9 cellular contexts compared by ENCODE assay signal in genomic region chr12:12467701-12468218, GRCh38.
DNase-seq lines count a peak whose midpoint lies in the region; ATAC-seq and TF ChIP-seq lines count a peak whose summit lies in the region.
"Had no signal": no experiment of that assay in that cellular context is flagged by ENCODE, and none has a peak within 500 bp of the region (broad histone marks: within the 10 kb centered on the region; RNA-seq: fewer than 3 reads in every experiment).

No MANE protein-coding gene starts in this region.

- H3K4me3 ChIP-seq in transverse colon = no peak overlapping the region
- H3K4me3 ChIP-seq: left ventricle myocardium inferior had no signal

- intact Hi-C loops in transverse colon (cut with DNase I; ENCODE audit: low total_unique reads) = no loop called here

- peak; percentile 21 to 62 for ATAC-seq in activated naive CD4-positive, alpha-beta T cell treated with anti-CD3 and anti-CD28 coated beads, Interleukin-2, amount 50 U/mL, for 72 hours
- no peak for ATAC-seq in HG03045 (IDR thresholded peaks at IDR 0.05; ENCODE audit: unreplicated experiment)

- in situ Hi-C loops in transverse colon (cut with MboI; ENCODE audit: low pct_ligation_motif_present in 1 of 4, low pct_unique_long_range_greater_than_20kb in 1 of 4, low sequenced_read_pairs in 3 of 4) = no loop called here

- peaks cover 0 to 5% of the 10 kb centered on the region in 2 donors for H3K9me3 Mint-ChIP-seq in activated naive CD4-positive, alpha-beta T cell treated with anti-CD3 and anti-CD28 coated beads, Interleukin-2, amount 50 U/mL, for 72 hours

- H3K27ac Mint-ChIP-seq in activated naive CD4-positive, alpha-beta T cell treated with anti-CD3 and anti-CD28 coated beads, Interleukin-2, amount 50 U/mL, for 72 hours = peak overlapping the region; percentile 86 to 92

- no peak for TF ChIP-seq POLR2A in transverse colon (IDR thresholded peaks at IDR 0.05)

- H3K4me1 ChIP-seq in transverse colon = no peaks in the 10 kb centered on the region

- H3K27me3 ChIP-seq in transverse colon = no peaks in the 10 kb centered on the region

- 79 to 81% methylated on average over 6 to 13 of the region's 13 CpGs for WGBS in transverse colon (ENCODE audit: low coverage in 1 of 2), 2 donors

- peaks cover 33 to 81% of the 10 kb centered on the region in 2 donors for H3K36me3 Mint-ChIP-seq in activated naive CD4-positive, alpha-beta T cell treated with anti-CD3 and anti-CD28 coated beads, Interleukin-2, amount 50 U/mL, for 72 hours

- H3K9me3 ChIP-seq in transverse colon = no peaks in the 10 kb centered on the region
- H3K9me3 ChIP-seq: left ventricle myocardium inferior had no signal

- H3K36me3 ChIP-seq in transverse colon = no peaks in the 10 kb centered on the region

- TF ChIP-seq EP300 in transverse colon (IDR thresholded peaks at IDR 0.05; ENCODE audit: low read depth) = no peak

- peak overlapping the region in 3 of 4 donors; percentile 6 to 36 (median 11) for H3K27ac ChIP-seq in transverse colon
- H3K27ac ChIP-seq: left ventricle myocardium inferior had no signal

- no peak for TF ChIP-seq CTCF in transverse colon (IDR thresholded peaks at IDR 0.05)

- peak; percentile 27 for DNase-seq in activated gamma-delta T cell treated with Interleukin-2 at 50 U/mL for 16 hours
- DNase-seq in activated gamma-delta T cell (lab: John Stamatoyannopoulos, UW) = no peak
- DNase-seq in activated naive CD4-positive, alpha-beta T cell treated with anti-CD3 and anti-CD28 coated beads, Interleukin-2, amount 50 U/mL, for 72 hours (ENCODE audit: low spot score in 2 of 2) = no peak
- peak; percentile 53 for DNase-seq in midbrain (lab: John Stamatoyannopoulos, UW)
- peak; percentile 30 for DNase-seq in transverse colon
- no peak for DNase-seq in effector CD8-positive, alpha-beta T cell (lab: John Stamatoyannopoulos, UW)
- DNase-seq in HUDEP-2 (lab: John Stamatoyannopoulos, UW; ENCODE audit: unreplicated experiment in 76 of 76) = no peak
- DNase-seq: left ventricle myocardium inferior had no signal

Comparison
In these comparisons a context has a peak if more than half of its experiments do, and no peak if none do; other contexts are left out.
1. DNase-seq: peak in activated gamma-delta T cell treated with Interleukin-2 at 50 U/mL for 16 hours (single experiment), midbrain (single experiment) and transverse colon (single experiment); none in activated gamma-delta T cell (single experiment), activated naive CD4-positive, alpha-beta T cell treated with anti-CD3 and anti-CD28 coated beads, Interleukin-2, amount 50 U/mL, for 72 hours (0 of 2), effector CD8-positive, alpha-beta T cell (single experiment) and HUDEP-2 (0 of 76).